32 cellular contexts compared by ENCODE assay signal in genomic region chr3:61740494-61740893, GRCh38.
"Had no signal": no experiment of that assay in that cellular context is flagged by ENCODE, and none has a peak within 500 bp of the region (broad histone marks: within the 10 kb centered on the region; RNA-seq: fewer than 3 reads in every experiment).

No MANE protein-coding gene starts in this region.

- H3K27me3 ChIP-seq: brain microvascular endothelial cell, colonic mucosa, esophagus muscularis mucosa, foreskin keratinocyte, gastroesophageal sphincter had no signal

- H3K36me3 Mint-ChIP-seq: activated CD4-positive, alpha-beta memory T cell treated with anti-CD3 and anti-CD28 coated beads for 36 hours; activated naive CD8-positive, alpha-beta T cell; T-cell had no signal

- H3K9me3 Mint-ChIP-seq: activated CD4-positive, alpha-beta memory T cell treated with anti-CD3 and anti-CD28 coated beads for 36 hours; activated CD4-positive, alpha-beta T cell treated with anti-CD3 and anti-CD28 coated beads, Interleukin-2, amount 10 ng/mL, durations not matched to agents 24 days and 14 days; activated T-cell treated with anti-CD3 and anti-CD28 coated beads, Interleukin-2, amount 50 U/mL, for 24 hours had no signal

- H3K4me1 Mint-ChIP-seq: activated CD4-positive, alpha-beta T cell treated with anti-CD3 and anti-CD28 coated beads for 36 hours; activated CD4-positive, alpha-beta T cell treated with anti-CD3 and anti-CD28 coated beads, Interleukin-2, amount 10 ng/mL, durations not matched to agents 24 days and 14 days; activated T-helper 17 cell treated with anti-CD3 and anti-CD28 coated beads, Interleukin-2, amount 50 U/mL, for 72 hours; central memory CD8-positive, alpha-beta T cell; T-cell had no signal

- H3K9me3 ChIP-seq: colonic mucosa, esophagus muscularis mucosa, gastroesophageal sphincter had no signal

- H3K4me1 ChIP-seq: colonic mucosa, foreskin keratinocyte had no signal

- H3K27ac ChIP-seq: brain microvascular endothelial cell, colonic mucosa, esophagus muscularis mucosa, foreskin keratinocyte, gastroesophageal sphincter, WERI-Rb-1 had no signal

- H3K27ac Mint-ChIP-seq: activated CD4-positive, alpha-beta memory T cell treated with anti-CD3 and anti-CD28 coated beads for 36 hours; activated CD4-positive, alpha-beta T cell treated with anti-CD3 and anti-CD28 coated beads for 36 hours; activated CD4-positive, alpha-beta T cell treated with anti-CD3 and anti-CD28 coated beads, Interleukin-2, amount 10 ng/mL, durations not matched to agents 24 days and 14 days; activated CD8-positive, alpha-beta T cell treated with anti-CD3 and anti-CD28 coated beads, Interleukin-2, amount 10 ng/mL, durations not matched to agents 7 days and 5 days; activated naive CD8-positive, alpha-beta T cell; activated T-cell treated with anti-CD3 and anti-CD28 coated beads, Interleukin-2, amount 50 U/mL, for 24 hours; activated T-helper 17 cell treated with anti-CD3 and anti-CD28 coated beads, Interleukin-2, amount 50 U/mL, for 72 hours; T-cell; T-helper 1 cell treated with Interleukin-12 subunit alpha and Interleukin-12 subunit beta and Interleukin-4 antibody, amounts not matched to agents 30 μg/mL and 1 μg/mL, for 36 hours had no signal

- DNase-seq: activated CD4-positive, alpha-beta memory T cell treated with anti-CD3 and anti-CD28 coated beads for 36 hours; activated CD4-positive, alpha-beta T cell treated with anti-CD3 and anti-CD28 coated beads for 36 hours; activated CD4-positive, alpha-beta T cell treated with anti-CD3 and anti-CD28 coated beads, Interleukin-2, amount 10 ng/mL, durations not matched to agents 24 days and 14 days; activated CD4-positive, CD25-positive, alpha-beta regulatory T cell; activated CD4-positive, CD25-positive, alpha-beta regulatory T cell treated with anti-CD3 and anti-CD28 coated beads, Interleukin-2, amount 50 U/mL, for 72 hours; activated CD8-positive, alpha-beta memory T cell treated with anti-CD3 and anti-CD28 coated beads, Interleukin-2, amount 50 U/mL, for 48 hours; activated CD8-positive, alpha-beta T cell treated with anti-CD3 and anti-CD28 coated beads, Interleukin-2, amount 10 ng/mL, durations not matched to agents 7 days and 5 days; activated effector memory CD4-positive, alpha-beta T cell treated with Interleukin-2 at 50 U/mL for 16 hours; activated gamma-delta T cell treated with Interleukin-2 at 50 U/mL for 16 hours; activated naive CD4-positive, alpha-beta T cell treated with anti-CD3 and anti-CD28 coated beads, Interleukin-2, amount 50 U/mL, for 16 hours; activated naive CD4-positive, alpha-beta T cell treated with Interleukin-2 at 50 U/mL for 16 hours; activated T-cell treated with anti-CD3 and anti-CD28 coated beads for 4 hours; activated T-cell treated with anti-CD3 and anti-CD28 coated beads, Interleukin-2, amount 50 U/mL, for 24 hours; amniotic stem cell; anterior cingulate cortex; brain microvascular endothelial cell; colonic mucosa; effector CD8-positive, alpha-beta T cell; erythroblast; foreskin keratinocyte; SW 1271; T-cell; T-helper 9 cell; WERI-Rb-1 had no signal

- ATAC-seq: activated CD4-positive, alpha-beta T cell treated with anti-CD3 and anti-CD28 coated beads for 36 hours; activated CD8-positive, alpha-beta T cell treated with anti-CD3 and anti-CD28 coated beads, Interleukin-2, amount 10 ng/mL, durations not matched to agents 7 days and 5 days; activated T-helper 17 cell treated with anti-CD3 and anti-CD28 coated beads, Interleukin-2, amount 50 U/mL, for 72 hours; foreskin keratinocyte; gastroesophageal sphincter; T-cell had no signal

- H3K4me3 Mint-ChIP-seq: activated CD4-positive, alpha-beta memory T cell treated with anti-CD3 and anti-CD28 coated beads for 36 hours; activated CD4-positive, alpha-beta T cell treated with anti-CD3 and anti-CD28 coated beads for 36 hours; activated CD4-positive, alpha-beta T cell treated with anti-CD3 and anti-CD28 coated beads, Interleukin-2, amount 10 ng/mL, durations not matched to agents 24 days and 14 days; activated CD8-positive, alpha-beta T cell treated with anti-CD3 and anti-CD28 coated beads, Interleukin-2, amount 10 ng/mL, durations not matched to agents 7 days and 5 days; activated naive CD8-positive, alpha-beta T cell; activated T-cell treated with anti-CD3 and anti-CD28 coated beads, Interleukin-2, amount 50 U/mL, for 24 hours; activated T-helper 17 cell treated with anti-CD3 and anti-CD28 coated beads, Interleukin-2, amount 50 U/mL, for 72 hours; central memory CD8-positive, alpha-beta T cell; T-cell; T-helper 1 cell treated with Interleukin-12 subunit alpha and Interleukin-12 subunit beta and Interleukin-4 antibody, amounts not matched to agents 30 μg/mL and 1 μg/mL, for 36 hours had no signal

- H3K27me3 Mint-ChIP-seq: activated CD4-positive, alpha-beta memory T cell treated with anti-CD3 and anti-CD28 coated beads for 36 hours; activated CD4-positive, alpha-beta T cell treated with anti-CD3 and anti-CD28 coated beads for 36 hours; activated naive CD8-positive, alpha-beta T cell; activated T-cell treated with anti-CD3 and anti-CD28 coated beads, Interleukin-2, amount 50 U/mL, for 24 hours; activated T-helper 17 cell treated with anti-CD3 and anti-CD28 coated beads, Interleukin-2, amount 50 U/mL, for 72 hours; central memory CD8-positive, alpha-beta T cell; T-cell had no signal

- H3K36me3 ChIP-seq: brain microvascular endothelial cell, colonic mucosa, esophagus muscularis mucosa, gastroesophageal sphincter had no signal

- FAIRE-seq: astrocyte, bronchial epithelial cell had no signal

- H3K4me3 ChIP-seq: colonic mucosa, esophagus muscularis mucosa, gastroesophageal sphincter had no signal
